1 cellular context compared by ENCODE assay signal in the genomic region with DNA sequence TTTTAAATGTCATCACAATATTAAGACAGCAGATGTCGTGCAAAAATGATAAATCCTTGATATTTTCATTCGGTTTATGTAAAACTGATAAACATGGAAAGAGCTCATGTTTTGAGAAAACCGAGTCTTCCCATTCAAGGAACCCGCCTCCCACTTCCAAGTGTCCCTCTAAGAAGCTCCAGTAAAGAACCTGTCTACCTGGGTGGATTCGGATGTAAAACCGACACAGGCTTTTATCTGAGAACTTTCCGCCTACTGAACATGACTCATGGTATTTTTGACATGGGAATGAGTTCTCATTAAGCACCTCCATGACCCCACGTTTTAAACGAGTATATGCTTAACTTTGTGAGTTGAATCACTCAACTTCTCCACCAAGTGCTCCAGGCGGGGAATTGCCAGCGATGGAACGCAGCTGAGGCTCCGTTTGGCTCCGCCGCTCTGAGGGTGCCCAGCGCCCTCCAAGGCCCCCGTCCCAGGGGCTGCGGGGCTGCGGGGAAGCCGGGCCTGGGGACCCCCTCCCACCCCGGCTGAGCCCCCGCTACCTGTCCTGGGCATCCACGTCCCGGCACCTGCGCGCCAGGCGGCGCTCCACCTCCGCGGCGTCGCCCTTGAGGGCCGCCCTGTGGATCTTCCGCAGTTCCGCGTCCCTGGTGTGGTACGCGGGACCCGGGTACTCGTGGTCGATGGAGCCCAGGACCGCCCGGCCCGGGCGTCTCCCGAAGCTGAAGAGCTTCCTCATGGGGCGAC.
TF ChIP-seq lines count a peak whose summit lies in the region.

No MANE protein-coding gene starts in this region.

TF ChIP-seq in K562, 482 proteins besides CTCF, POLR2A, EP300 and RAD21 (continued from another document):
- TF ChIP-seq, protein P1, sequence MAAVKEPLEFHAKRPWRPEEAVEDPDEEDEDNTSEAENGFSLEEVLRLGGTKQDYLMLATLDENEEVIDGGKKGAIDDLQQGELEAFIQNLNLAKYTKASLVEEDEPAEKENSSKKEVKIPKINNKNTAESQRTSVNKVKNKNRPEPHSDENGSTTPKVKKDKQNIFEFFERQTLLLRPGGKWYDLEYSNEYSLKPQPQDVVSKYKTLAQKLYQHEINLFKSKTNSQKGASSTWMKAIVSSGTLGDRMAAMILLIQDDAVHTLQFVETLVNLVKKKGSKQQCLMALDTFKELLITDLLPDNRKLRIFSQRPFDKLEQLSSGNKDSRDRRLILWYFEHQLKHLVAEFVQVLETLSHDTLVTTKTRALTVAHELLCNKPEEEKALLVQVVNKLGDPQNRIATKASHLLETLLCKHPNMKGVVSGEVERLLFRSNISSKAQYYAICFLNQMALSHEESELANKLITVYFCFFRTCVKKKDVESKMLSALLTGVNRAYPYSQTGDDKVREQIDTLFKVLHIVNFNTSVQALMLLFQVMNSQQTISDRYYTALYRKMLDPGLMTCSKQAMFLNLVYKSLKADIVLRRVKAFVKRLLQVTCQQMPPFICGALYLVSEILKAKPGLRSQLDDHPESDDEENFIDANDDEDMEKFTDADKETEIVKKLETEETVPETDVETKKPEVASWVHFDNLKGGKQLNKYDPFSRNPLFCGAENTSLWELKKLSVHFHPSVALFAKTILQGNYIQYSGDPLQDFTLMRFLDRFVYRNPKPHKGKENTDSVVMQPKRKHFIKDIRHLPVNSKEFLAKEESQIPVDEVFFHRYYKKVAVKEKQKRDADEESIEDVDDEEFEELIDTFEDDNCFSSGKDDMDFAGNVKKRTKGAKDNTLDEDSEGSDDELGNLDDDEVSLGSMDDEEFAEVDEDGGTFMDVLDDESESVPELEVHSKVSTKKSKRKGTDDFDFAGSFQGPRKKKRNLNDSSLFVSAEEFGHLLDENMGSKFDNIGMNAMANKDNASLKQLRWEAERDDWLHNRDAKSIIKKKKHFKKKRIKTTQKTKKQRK (IDR thresholded peaks at IDR 0.05; ENCODE audit: borderline replicate concordance, low read depth, low read length) = no peak
- TF ChIP-seq XRCC3 (IDR thresholded peaks at IDR 0.05) = no peak
- TF ChIP-seq ELK1 (CRISPR knock-in tag; IDR thresholded peaks at IDR 0.05) = no peak
- TF ChIP-seq CCAR2 (IDR thresholded peaks at IDR 0.05; ENCODE audit: low read depth, low read length) = no peak
- no peak for TF ChIP-seq MEF2D (tag; conservative IDR thresholded peaks at IDR 0.05; ENCODE audit: low read depth)
- TF ChIP-seq KAT8 (IDR thresholded peaks at IDR 0.05; ENCODE audit: low read depth) = no peak
